Comparison of ENCODE assay signal across 18 cellular contexts in genomic region chr6:82183642-82184282, GRCh38.
DNase-seq lines count a peak whose midpoint lies in the region; ATAC-seq, FAIRE-seq and TF ChIP-seq lines count a peak whose summit lies in the region.
"Had no signal": no experiment of that assay in that cellular context is flagged by ENCODE, and none has a peak within 500 bp of the region (broad histone marks: within the 10 kb centered on the region; RNA-seq: fewer than 3 reads in every experiment).

No MANE protein-coding gene starts in this region.

- no peak overlapping the region for H3K4me2 ChIP-seq in astrocyte (ENCODE audit: low read length)

- no peaks in the 10 kb centered on the region for H3K79me2 ChIP-seq in astrocyte (ENCODE audit: insufficient read depth, low read length)

- CTCF ChIA-PET in activated CD4-positive, alpha-beta T cell treated with anti-CD3 and anti-CD28 coated beads for 36 hours (lab: Charles Lee): no interaction called here

- peak; percentile 30 for ATAC-seq in activated CD4-positive, alpha-beta T cell treated with anti-CD3 and anti-CD28 coated beads for 36 hours
- ATAC-seq in foreskin keratinocyte (peak; percentile 51), HG02885 (IDR thresholded peaks at IDR 0.05; ENCODE audit: poor library complexity, unreplicated experiment) (no peak), GM21786 (IDR thresholded peaks at IDR 0.05; ENCODE audit: unreplicated experiment) (no peak)
- ATAC-seq: Right ventricle myocardium inferior had no signal

- intact Hi-C loops in activated CD4-positive, alpha-beta T cell treated with anti-CD3 and anti-CD28 coated beads for 36 hours (cut with DNase I, micrococcal nuclease): no loop called here

- H3K27me3 Mint-ChIP-seq in activated CD4-positive, alpha-beta T cell treated with anti-CD3 and anti-CD28 coated beads for 36 hours: no peaks in the 10 kb centered on the region
- no peaks in the 10 kb centered on the region for H3K27me3 Mint-ChIP-seq in astrocyte (ENCODE audit: low read depth, unreplicated experiment)

- no peak overlapping the region for H3K4me3 Mint-ChIP-seq in activated CD4-positive, alpha-beta T cell treated with anti-CD3 and anti-CD28 coated beads for 36 hours
- H3K4me3 Mint-ChIP-seq in astrocyte (ENCODE audit: unreplicated experiment): no peak overlapping the region

- H3K27ac Mint-ChIP-seq in activated CD4-positive, alpha-beta T cell treated with anti-CD3 and anti-CD28 coated beads for 36 hours: no peak overlapping the region
- H3K27ac Mint-ChIP-seq in astrocyte (ENCODE audit: unreplicated experiment): peak overlapping the region; percentile 41

- H3K9me3 Mint-ChIP-seq in activated CD4-positive, alpha-beta T cell treated with anti-CD3 and anti-CD28 coated beads for 36 hours (ENCODE audit: low read depth): no peaks in the 10 kb centered on the region
- peaks cover 2% of the 10 kb centered on the region for H3K9me3 Mint-ChIP-seq in astrocyte (ENCODE audit: unreplicated experiment)

- no peak overlapping the region for H2AFZ ChIP-seq in astrocyte (ENCODE audit: low read depth, low read length)

- DNase-seq in activated CD4-positive, alpha-beta T cell treated with anti-CD3 and anti-CD28 coated beads for 36 hours: no peak
- no peak for DNase-seq in activated CD4-positive, alpha-beta T cell treated with anti-CD3 and anti-CD28 coated beads for 1 hour
- DNase-seq in HTR-8/SVneo (ENCODE audit: insufficient read length, low spot score) (no peak), astrocyte (ENCODE audit: low read depth) (no peak), foreskin keratinocyte (peak in 1 of 2 donors; percentile 25), caudate nucleus (lab: John Stamatoyannopoulos, UW) (no peak)
- DNase-seq: 8988T; KG1; NCI-H1092; NCI-H2107; NCI-H226; NCI-H526; NK-92 treated with Interleukin-12 subunit alpha and Interleukin-12 subunit beta, amount 100 ng/mL, for 24 hours had no signal

- H3K36me3 Mint-ChIP-seq in activated CD4-positive, alpha-beta T cell treated with anti-CD3 and anti-CD28 coated beads for 36 hours (ENCODE audit: low read depth): peaks cover 42% of the 10 kb centered on the region
- peaks cover 15% of the 10 kb centered on the region for H3K36me3 Mint-ChIP-seq in astrocyte (ENCODE audit: low read depth, unreplicated experiment)

- H3K9me3 ChIP-seq in astrocyte (ENCODE audit: insufficient read depth, low read depth, low read length): no peaks in the 10 kb centered on the region

- peak; percentile 28 for FAIRE-seq in HTR-8/SVneo (lab: Jason Lieb, UNC)
- FAIRE-seq in astrocyte (lab: Jason Lieb, UNC): no peak

- H3K27me3 ChIP-seq in astrocyte (ENCODE audit: insufficient read depth, low read length) (no peaks in the 10 kb centered on the region), foreskin keratinocyte (no peaks in the 10 kb centered on the region)

- no peaks in the 10 kb centered on the region for H4K20me1 ChIP-seq in astrocyte (ENCODE audit: insufficient read depth, low read length)

- no peak overlapping the region for H3K9ac ChIP-seq in astrocyte (ENCODE audit: low read length)

- peak overlapping the region; percentile 2 for H3K27ac ChIP-seq in astrocyte (ENCODE audit: low read depth, low read length)
- no peak overlapping the region for H3K27ac ChIP-seq in foreskin keratinocyte
- H3K27ac ChIP-seq in caudate nucleus (ENCODE audit: low read depth, low read length): no peak overlapping the region
- H3K27ac ChIP-seq: C4-2B, HL-60 had no signal

- H3K36me3 ChIP-seq in astrocyte (ENCODE audit: insufficient read depth, low read length): peaks cover 13% of the 10 kb centered on the region

- peaks cover 7% of the 10 kb centered on the region for H3K4me1 Mint-ChIP-seq in activated CD4-positive, alpha-beta T cell treated with anti-CD3 and anti-CD28 coated beads for 36 hours
- peaks cover 7% of the 10 kb centered on the region for H3K4me1 Mint-ChIP-seq in astrocyte (ENCODE audit: low read depth, unreplicated experiment)

- TF ChIP-seq CTCF in astrocyte (IDR thresholded peaks at IDR 0.05; ENCODE audit: insufficient read depth, low read depth, low read length) (no peak), foreskin keratinocyte (conservative IDR thresholded peaks at IDR 0.05) (no peak)

- H3K4me1 ChIP-seq in astrocyte (ENCODE audit: insufficient read depth, low read length) (no peaks in the 10 kb centered on the region), foreskin keratinocyte (no peaks in the 10 kb centered on the region)

- no peak overlapping the region for H3K4me3 ChIP-seq in astrocyte (ENCODE audit: insufficient read depth, low read depth, low read length)

- POLR2A ChIA-PET in activated CD4-positive, alpha-beta T cell treated with anti-CD3 and anti-CD28 coated beads for 36 hours (lab: Charles Lee): no interaction called here

Comparison
In these comparisons a context has a peak if more than half of its experiments do, and no peak if none do; other contexts are left out.
1. ATAC-seq: peak in activated CD4-positive, alpha-beta T cell treated with anti-CD3 and anti-CD28 coated beads for 36 hours (single experiment) and foreskin keratinocyte (single experiment); none in HG02885 (single experiment) and GM21786 (single experiment).